Comparison of ENCODE assay signal across 8 cellular contexts in genomic region chr1:85628791-85629531, GRCh38. TPM values are rescaled to one million over a fixed set of nuclear protein-coding genes. Genes with fewer than 3 reads are reported as not detected.
A peak's percentile ranks its signal among the peaks of the same experiment; 100 is the strongest.
DNase-seq lines count a peak whose midpoint lies in the region; ATAC-seq lines count a peak whose summit lies in the region.

No MANE protein-coding gene starts in this region.

- intact Hi-C loops in activated T-helper 1 cell treated with anti-CD3 and anti-CD28 coated beads, Interleukin-12 subunit alpha, Interleukin-12 subunit beta, Interleukin-2, Interleukin-4 antibody, amounts not matched to agents 30 ng/mL and 10 ng/mL and 1 ng/mL, durations not matched to agents 14 hours and 24 hours and 36 hours (cut with micrococcal nuclease) = no loop called here
- intact Hi-C loops in left ventricle myocardium superior (cut with micrococcal nuclease) = no loop called here

- peak overlapping the region in 1 of 3 donors; percentile 54 for H3K9ac ChIP-seq in skeletal muscle tissue (ENCODE audit: low read depth in 1 of 3, low read length in 3 of 3)

- H3K27me3 Mint-ChIP-seq in activated T-helper 1 cell treated with anti-CD3 and anti-CD28 coated beads, Interleukin-12 subunit alpha, Interleukin-12 subunit beta, Interleukin-2, Interleukin-4 antibody, amounts not matched to agents 30 ng/mL and 10 ng/mL and 1 ng/mL, durations not matched to agents 14 hours and 24 hours and 36 hours (ENCODE audit: insufficient read depth) = no peaks in the 10 kb centered on the region

- peaks cover 0 to 2% (median 0%) of the 10 kb centered on the region in 3 donors for H3K36me3 ChIP-seq in skeletal muscle tissue (ENCODE audit: control insufficient read depth in 3 of 3, insufficient read depth in 3 of 3, low read length in 3 of 3)

- peak overlapping the region; percentile 19 for H3K27ac ChIP-seq in skeletal muscle tissue (ENCODE audit: low read depth, low read length)

- no peak overlapping the region for H3K4me3 ChIP-seq in skeletal muscle tissue (ENCODE audit: low read length in 3 of 3)

- peaks cover 19 to 22% (median 21%) of the 10 kb centered on the region in 3 donors for H3K4me1 ChIP-seq in skeletal muscle tissue (ENCODE audit: control insufficient read depth in 3 of 3, insufficient read depth in 3 of 3, low read length in 3 of 3)

- DNase-seq in HS-27A (ENCODE audit: low read depth) (peak; percentile 93), left ventricle myocardium superior (peak; percentile 73), NOMO-1 (lab: John Stamatoyannopoulos, UW; ENCODE audit: unreplicated experiment in 2 of 2) (no peak), T-helper 9 cell (no peak), NCI-H2171 (lab: John Stamatoyannopoulos, UW) (no peak)
- DNase-seq in activated T-helper 1 cell treated with anti-CD3 and anti-CD28 coated beads, Interleukin-12 subunit alpha, Interleukin-12 subunit beta, Interleukin-2, Interleukin-4 antibody, amounts not matched to agents 30 ng/mL and 10 ng/mL and 1 ng/mL, durations not matched to agents 14 hours and 24 hours and 36 hours (ENCODE audit: low spot score) = no peak

- ATAC-seq in left ventricle myocardium superior (peak; percentile 88), GM21737 (IDR thresholded peaks at IDR 0.05; ENCODE audit: unreplicated experiment) (no peak)

- H3K4me3 Mint-ChIP-seq in activated T-helper 1 cell treated with anti-CD3 and anti-CD28 coated beads, Interleukin-12 subunit alpha, Interleukin-12 subunit beta, Interleukin-2, Interleukin-4 antibody, amounts not matched to agents 30 ng/mL and 10 ng/mL and 1 ng/mL, durations not matched to agents 14 hours and 24 hours and 36 hours = no peak overlapping the region

- peaks cover 8% of the 10 kb centered on the region for H3K36me3 Mint-ChIP-seq in activated T-helper 1 cell treated with anti-CD3 and anti-CD28 coated beads, Interleukin-12 subunit alpha, Interleukin-12 subunit beta, Interleukin-2, Interleukin-4 antibody, amounts not matched to agents 30 ng/mL and 10 ng/mL and 1 ng/mL, durations not matched to agents 14 hours and 24 hours and 36 hours (ENCODE audit: low read depth)

- H3K9me3 ChIP-seq in skeletal muscle tissue (ENCODE audit: control insufficient read depth in 3 of 3, low read length in 3 of 3) = no peaks in the 10 kb centered on the region

- H3K27me3 ChIP-seq in skeletal muscle tissue (ENCODE audit: control insufficient read depth in 3 of 3, insufficient read depth in 3 of 3, low read length in 3 of 3) = no peaks in the 10 kb centered on the region

- peak overlapping the region; percentile 73 for H3K27ac Mint-ChIP-seq in activated T-helper 1 cell treated with anti-CD3 and anti-CD28 coated beads, Interleukin-12 subunit alpha, Interleukin-12 subunit beta, Interleukin-2, Interleukin-4 antibody, amounts not matched to agents 30 ng/mL and 10 ng/mL and 1 ng/mL, durations not matched to agents 14 hours and 24 hours and 36 hours

- H3K9me3 Mint-ChIP-seq in activated T-helper 1 cell treated with anti-CD3 and anti-CD28 coated beads, Interleukin-12 subunit alpha, Interleukin-12 subunit beta, Interleukin-2, Interleukin-4 antibody, amounts not matched to agents 30 ng/mL and 10 ng/mL and 1 ng/mL, durations not matched to agents 14 hours and 24 hours and 36 hours = no peaks in the 10 kb centered on the region

- H3K4me1 Mint-ChIP-seq in activated T-helper 1 cell treated with anti-CD3 and anti-CD28 coated beads, Interleukin-12 subunit alpha, Interleukin-12 subunit beta, Interleukin-2, Interleukin-4 antibody, amounts not matched to agents 30 ng/mL and 10 ng/mL and 1 ng/mL, durations not matched to agents 14 hours and 24 hours and 36 hours (ENCODE audit: low read depth) = no peaks in the 10 kb centered on the region

RNA-seq across cellular contexts. Expression of gene CCN1, which starts 48.4 kb away (rescaled TPM):
- 0.27 and 0.36 TPM in 2 replicates for total RNA-seq in activated T-helper 1 cell treated with anti-CD3 and anti-CD28 coated beads, Interleukin-12 subunit alpha, Interleukin-12 subunit beta, Interleukin-2, Interleukin-4 antibody, amounts not matched to agents 30 ng/mL and 10 ng/mL and 1 ng/mL, durations not matched to agents 14 hours and 24 hours and 36 hours
- total RNA-seq in left ventricle myocardium superior (32.6 TPM), skeletal muscle tissue (34.4 TPM)

Comparison
In these comparisons a context has a peak if more than half of its experiments do, and no peak if none do; other contexts are left out.
1. DNase-seq: peak in HS-27A (single experiment) and left ventricle myocardium superior (single experiment); none in activated T-helper 1 cell treated with anti-CD3 and anti-CD28 coated beads, Interleukin-12 subunit alpha, Interleukin-12 subunit beta, Interleukin-2, Interleukin-4 antibody, amounts not matched to agents 30 ng/mL and 10 ng/mL and 1 ng/mL, durations not matched to agents 14 hours and 24 hours and 36 hours (single experiment), NOMO-1 (0 of 2), T-helper 9 cell (single experiment) and NCI-H2171 (single experiment).
2. RNA of gene CCN1, which starts 48.4 kb away (total RNA-seq): 34.4 TPM in skeletal muscle tissue (single experiment) and 32.6 TPM in left ventricle myocardium superior (single experiment); 0.27 to 0.36 TPM in activated T-helper 1 cell treated with anti-CD3 and anti-CD28 coated beads, Interleukin-12 subunit alpha, Interleukin-12 subunit beta, Interleukin-2, Interleukin-4 antibody, amounts not matched to agents 30 ng/mL and 10 ng/mL and 1 ng/mL, durations not matched to agents 14 hours and 24 hours and 36 hours; every median in the first group is over 10 times any median in the second.